1 cellular context compared by ENCODE assay signal in the genomic region with DNA sequence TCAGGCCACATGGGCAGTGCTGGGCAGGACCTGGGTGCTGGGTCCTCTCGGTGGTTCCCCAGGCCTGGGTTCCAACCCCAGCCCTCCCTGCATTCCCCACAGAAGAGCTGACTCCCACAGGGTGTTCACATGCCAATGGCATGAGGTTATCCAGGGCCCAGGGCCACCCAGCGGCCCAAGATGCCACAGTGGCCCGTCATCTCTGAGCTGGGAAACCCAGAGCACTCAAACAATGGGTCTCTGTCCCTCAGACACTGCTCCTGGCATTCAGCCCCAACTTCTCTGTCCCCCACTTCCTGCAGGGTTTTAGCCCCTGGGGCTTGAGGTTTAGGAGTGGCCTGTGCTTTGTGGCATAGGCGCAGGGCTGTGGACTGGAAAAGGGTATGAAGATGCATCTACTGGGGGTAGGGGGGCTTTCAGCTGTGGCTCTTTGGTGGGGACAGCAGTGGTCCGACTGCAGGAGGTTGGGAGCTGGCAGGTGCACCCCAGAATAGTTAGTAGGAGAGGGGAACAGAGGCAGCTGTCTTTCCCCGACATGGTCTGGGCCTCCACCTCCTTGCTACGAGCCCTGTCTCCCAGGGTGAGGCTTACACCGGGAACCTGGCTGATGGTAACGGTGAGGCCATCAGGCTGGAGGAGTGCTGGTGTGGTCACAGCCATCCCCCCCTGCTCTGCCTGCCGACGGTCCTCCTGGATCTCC.
A peak's percentile ranks its signal among the peaks of the same experiment; 100 is the strongest.
TF ChIP-seq lines count a peak whose summit lies in the region.

No MANE protein-coding gene starts in this region.

TF ChIP-seq in endothelial cell of umbilical vein, 7 proteins besides CTCF, POLR2A, EP300 and RAD21:
- peak; percentile 18 for TF ChIP-seq POLR2AphosphoS5 (IDR thresholded peaks at IDR 0.05; ENCODE audit: insufficient read depth, low read depth, low read length)
- TF ChIP-seq, protein P1, sequence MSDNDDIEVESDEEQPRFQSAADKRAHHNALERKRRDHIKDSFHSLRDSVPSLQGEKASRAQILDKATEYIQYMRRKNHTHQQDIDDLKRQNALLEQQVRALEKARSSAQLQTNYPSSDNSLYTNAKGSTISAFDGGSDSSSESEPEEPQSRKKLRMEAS (IDR thresholded peaks at IDR 0.05; ENCODE audit: insufficient read depth, insufficient read length), result no peak
- no peak for TF ChIP-seq MYC (IDR thresholded peaks at IDR 0.05; ENCODE audit: low read depth, low read length)
- no peak for TF ChIP-seq FOS (IDR thresholded peaks at IDR 0.05; ENCODE audit: borderline replicate concordance, insufficient read depth, low read length)
- TF ChIP-seq JUN (IDR thresholded peaks at IDR 0.05; ENCODE audit: borderline replicate concordance, insufficient read depth, insufficient read length, low read depth), result peak; percentile 24
- TF ChIP-seq GATA2 (IDR thresholded peaks at IDR 0.05; ENCODE audit: insufficient read depth, insufficient read length, low read depth, low read length), result no peak
- TF ChIP-seq EZH2 (IDR thresholded peaks at IDR 0.05; ENCODE audit: borderline replicate concordance, low read depth, low read length, severe bottlenecking), result no peak
TF ChIP-seq in endothelial cell of umbilical vein: peak in this region for 2.
